1 cellular context compared by ENCODE assay signal in the genomic region with DNA sequence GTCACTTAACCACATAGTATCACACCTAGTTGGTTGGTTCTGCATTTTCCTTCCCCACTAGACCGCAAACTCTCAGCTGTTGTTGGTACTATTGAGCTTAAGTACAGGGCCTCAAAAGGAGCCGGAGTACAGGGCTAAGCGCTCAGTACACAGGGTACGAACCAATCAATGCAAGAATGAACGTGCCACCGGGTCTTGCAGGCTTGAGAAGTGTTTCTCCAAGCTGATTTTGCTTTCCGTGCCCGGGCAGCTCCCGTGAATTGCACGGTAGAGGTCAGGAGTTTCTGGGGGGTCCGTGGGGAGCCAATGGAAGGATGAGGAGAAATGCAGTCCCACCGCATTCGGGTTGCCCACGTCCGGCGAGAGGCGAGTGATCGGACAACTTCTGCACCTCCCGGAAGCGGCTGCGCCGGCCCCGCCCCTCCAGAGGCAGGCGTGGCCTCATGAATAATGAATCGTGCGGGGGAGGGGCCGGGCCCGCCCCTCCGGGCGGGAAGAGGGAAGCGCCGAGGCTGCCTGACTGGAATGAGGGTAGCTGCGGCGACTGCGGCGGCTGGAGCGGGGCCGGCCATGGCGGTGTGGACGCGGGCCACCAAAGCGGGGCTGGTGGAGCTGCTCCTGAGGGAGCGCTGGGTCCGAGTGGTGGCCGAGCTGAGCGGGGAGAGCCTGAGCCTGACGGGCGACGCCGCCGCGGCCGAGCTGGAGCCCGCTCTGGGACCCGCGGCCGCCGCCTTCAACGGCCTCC.
TF ChIP-seq lines count a peak whose summit lies in the region.

A gene (plus strand): TSS at position 523 of the 745 bp plus-strand sequence. CDS start 3 bp downstream, at position 526.

TF ChIP-seq in HepG2, 621 proteins besides CTCF, POLR2A, EP300 and RAD21 (continued from another document and continues in another):
- TF ChIP-seq ZNF354B (CRISPR knock-in tag; IDR thresholded peaks at IDR 0.05) (no peak), ZFP36L2 (CRISPR knock-in tag; IDR thresholded peaks at IDR 0.05) (no peak), ZNF660 (CRISPR knock-in tag; IDR thresholded peaks at IDR 0.05; ENCODE audit: borderline replicate concordance, low read depth) (no peak), ZNF263 (CRISPR knock-in tag; IDR thresholded peaks at IDR 0.05) (no peak), BCL6 (CRISPR knock-in tag; IDR thresholded peaks at IDR 0.05) (no peak; the same call in 1 of the 2 replicates), ZSCAN21 (CRISPR knock-in tag; IDR thresholded peaks at IDR 0.05; ENCODE audit: borderline replicate concordance) (no peak), KLF6 (CRISPR knock-in tag; IDR thresholded peaks at IDR 0.05) (0 out of 2 replicates have a peak, but pooled peaks have one; percentile 74), KDM1A (CRISPR knock-in tag; IDR thresholded peaks at IDR 0.05) (no peak), ZNF709 (CRISPR knock-in tag; IDR thresholded peaks at IDR 0.05) (peak; percentile 84; the same call in 1 of the 2 replicates), CCAR2 (optimal IDR thresholded peaks at IDR 0.05; ENCODE audit: low read depth, low read length) (no peak), SUZ12 (IDR thresholded peaks at IDR 0.05; ENCODE audit: low read depth, low read length) (no peak), ZNF224 (CRISPR knock-in tag; IDR thresholded peaks at IDR 0.05) (peak; percentile 92; the same call in 1 of the 2 replicates), PHF21A (CRISPR knock-in tag; IDR thresholded peaks at IDR 0.05) (peak; percentile 71; the same call in 1 of the 2 replicates), AHR (CRISPR knock-in tag; IDR thresholded peaks at IDR 0.05) (peak; percentile 46; the same call in 1 of the 2 replicates), ZNF780A (CRISPR knock-in tag; IDR thresholded peaks at IDR 0.05) (peak; percentile 72; the same call in 1 of the 2 replicates), ZNF619 (CRISPR knock-in tag; IDR thresholded peaks at IDR 0.05) (peak; percentile 97), KDM5A (IDR thresholded peaks at IDR 0.05; ENCODE audit: borderline replicate concordance, low read length) (peak; percentile 65; the same call in 1 of the 2 replicates), KLF9 (CRISPR knock-in tag; IDR thresholded peaks at IDR 0.05; ENCODE audit: low read depth) (peak; percentile 68; the same call in 1 of the 2 replicates), ZBTB8A (CRISPR knock-in tag; IDR thresholded peaks at IDR 0.05; ENCODE audit: borderline replicate concordance, low read depth) (peak; percentile 42; the same call in 1 of the 2 replicates), ZNF33A (CRISPR knock-in tag; IDR thresholded peaks at IDR 0.05; ENCODE audit: borderline replicate concordance) (no peak), ZNF232 (CRISPR knock-in tag; IDR thresholded peaks at IDR 0.05; ENCODE audit: borderline replicate concordance) (no peak; the same call in 1 of the 2 replicates), FOSL2 (CRISPR knock-in tag; IDR thresholded peaks at IDR 0.05) (peak; percentile 58; the same call in 1 of the 2 replicates), ZSCAN20 (CRISPR knock-in tag; IDR thresholded peaks at IDR 0.05; ENCODE audit: borderline replicate concordance) (peak; percentile 92), TRIM24 (CRISPR knock-in tag; IDR thresholded peaks at IDR 0.05) (no peak), KLF16 (CRISPR knock-in tag; IDR thresholded peaks at IDR 0.05) (peak in 1 of 2 experiments; percentile 58; a peak in 2 of 4 replicates), ZNF790 (CRISPR knock-in tag; IDR thresholded peaks at IDR 0.05; ENCODE audit: borderline replicate concordance) (no peak), RELA (CRISPR knock-in tag; IDR thresholded peaks at IDR 0.05) (0 out of 2 replicates have a peak, but pooled peaks have one; percentile 18)
- TF ChIP-seq, protein P1, sequence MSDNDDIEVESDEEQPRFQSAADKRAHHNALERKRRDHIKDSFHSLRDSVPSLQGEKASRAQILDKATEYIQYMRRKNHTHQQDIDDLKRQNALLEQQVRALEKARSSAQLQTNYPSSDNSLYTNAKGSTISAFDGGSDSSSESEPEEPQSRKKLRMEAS (IDR thresholded peaks at IDR 0.05), result peak; percentile 62; the same call in 1 of the 2 replicates
- TF ChIP-seq, protein P2, sequence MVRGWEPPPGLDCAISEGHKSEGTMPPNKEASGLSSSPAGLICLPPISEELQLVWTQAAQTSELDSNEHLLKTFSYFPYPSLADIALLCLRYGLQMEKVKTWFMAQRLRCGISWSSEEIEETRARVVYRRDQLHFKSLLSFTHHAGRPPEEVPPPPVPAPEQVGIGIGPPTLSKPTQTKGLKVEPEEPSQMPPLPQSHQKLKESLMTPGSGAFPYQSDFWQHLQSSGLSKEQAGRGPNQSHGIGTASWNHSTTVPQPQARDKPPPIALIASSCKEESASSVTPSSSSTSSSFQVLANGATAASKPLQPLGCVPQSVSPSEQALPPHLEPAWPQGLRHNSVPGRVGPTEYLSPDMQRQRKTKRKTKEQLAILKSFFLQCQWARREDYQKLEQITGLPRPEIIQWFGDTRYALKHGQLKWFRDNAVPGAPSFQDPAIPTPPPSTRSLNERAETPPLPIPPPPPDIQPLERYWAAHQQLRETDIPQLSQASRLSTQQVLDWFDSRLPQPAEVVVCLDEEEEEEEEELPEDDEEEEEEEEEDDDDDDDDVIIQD (CRISPR knock-in tag; IDR thresholded peaks at IDR 0.05; ENCODE audit: low read depth), result 0 out of 2 replicates have a peak, but pooled peaks have one; percentile 23
- TF ChIP-seq, protein P3, sequence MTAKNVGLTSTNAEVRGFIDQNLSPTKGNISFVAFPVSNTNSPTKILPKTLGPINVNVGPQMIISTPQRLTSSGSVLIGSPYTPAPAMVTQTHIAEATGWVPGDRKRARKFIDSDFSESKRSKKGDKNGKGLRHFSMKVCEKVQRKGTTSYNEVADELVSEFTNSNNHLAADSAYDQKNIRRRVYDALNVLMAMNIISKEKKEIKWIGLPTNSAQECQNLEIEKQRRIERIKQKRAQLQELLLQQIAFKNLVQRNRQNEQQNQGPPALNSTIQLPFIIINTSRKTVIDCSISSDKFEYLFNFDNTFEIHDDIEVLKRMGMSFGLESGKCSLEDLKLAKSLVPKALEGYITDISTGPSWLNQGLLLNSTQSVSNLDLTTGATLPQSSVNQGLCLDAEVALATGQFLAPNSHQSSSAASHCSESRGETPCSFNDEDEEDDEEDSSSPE (CRISPR knock-in tag; IDR thresholded peaks at IDR 0.05), result peak; percentile 88
- TF ChIP-seq, protein P4, sequence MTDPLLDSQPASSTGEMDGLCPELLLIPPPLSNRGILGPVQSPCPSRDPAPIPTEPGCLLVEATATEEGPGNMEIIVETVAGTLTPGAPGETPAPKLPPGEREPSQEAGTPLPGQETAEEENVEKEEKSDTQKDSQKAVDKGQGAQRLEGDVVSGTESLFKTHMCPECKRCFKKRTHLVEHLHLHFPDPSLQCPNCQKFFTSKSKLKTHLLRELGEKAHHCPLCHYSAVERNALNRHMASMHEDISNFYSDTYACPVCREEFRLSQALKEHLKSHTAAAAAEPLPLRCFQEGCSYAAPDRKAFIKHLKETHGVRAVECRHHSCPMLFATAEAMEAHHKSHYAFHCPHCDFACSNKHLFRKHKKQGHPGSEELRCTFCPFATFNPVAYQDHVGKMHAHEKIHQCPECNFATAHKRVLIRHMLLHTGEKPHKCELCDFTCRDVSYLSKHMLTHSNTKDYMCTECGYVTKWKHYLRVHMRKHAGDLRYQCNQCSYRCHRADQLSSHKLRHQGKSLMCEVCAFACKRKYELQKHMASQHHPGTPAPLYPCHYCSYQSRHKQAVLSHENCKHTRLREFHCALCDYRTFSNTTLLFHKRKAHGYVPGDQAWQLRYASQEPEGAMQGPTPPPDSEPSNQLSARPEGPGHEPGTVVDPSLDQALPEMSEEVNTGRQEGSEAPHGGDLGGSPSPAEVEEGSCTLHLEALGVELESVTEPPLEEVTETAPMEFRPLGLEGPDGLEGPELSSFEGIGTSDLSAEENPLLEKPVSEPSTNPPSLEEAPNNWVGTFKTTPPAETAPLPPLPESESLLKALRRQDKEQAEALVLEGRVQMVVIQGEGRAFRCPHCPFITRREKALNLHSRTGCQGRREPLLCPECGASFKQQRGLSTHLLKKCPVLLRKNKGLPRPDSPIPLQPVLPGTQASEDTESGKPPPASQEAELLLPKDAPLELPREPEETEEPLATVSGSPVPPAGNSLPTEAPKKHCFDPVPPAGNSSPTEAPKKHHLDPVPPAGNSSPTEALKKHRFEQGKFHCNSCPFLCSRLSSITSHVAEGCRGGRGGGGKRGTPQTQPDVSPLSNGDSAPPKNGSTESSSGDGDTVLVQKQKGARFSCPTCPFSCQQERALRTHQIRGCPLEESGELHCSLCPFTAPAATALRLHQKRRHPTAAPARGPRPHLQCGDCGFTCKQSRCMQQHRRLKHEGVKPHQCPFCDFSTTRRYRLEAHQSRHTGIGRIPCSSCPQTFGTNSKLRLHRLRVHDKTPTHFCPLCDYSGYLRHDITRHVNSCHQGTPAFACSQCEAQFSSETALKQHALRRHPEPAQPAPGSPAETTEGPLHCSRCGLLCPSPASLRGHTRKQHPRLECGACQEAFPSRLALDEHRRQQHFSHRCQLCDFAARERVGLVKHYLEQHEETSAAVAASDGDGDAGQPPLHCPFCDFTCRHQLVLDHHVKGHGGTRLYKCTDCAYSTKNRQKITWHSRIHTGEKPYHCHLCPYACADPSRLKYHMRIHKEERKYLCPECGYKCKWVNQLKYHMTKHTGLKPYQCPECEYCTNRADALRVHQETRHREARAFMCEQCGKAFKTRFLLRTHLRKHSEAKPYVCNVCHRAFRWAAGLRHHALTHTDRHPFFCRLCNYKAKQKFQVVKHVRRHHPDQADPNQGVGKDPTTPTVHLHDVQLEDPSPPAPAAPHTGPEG (CRISPR knock-in tag; IDR thresholded peaks at IDR 0.05), result 0 out of 2 replicates have a peak, but pooled peaks have one; percentile 51
- TF ChIP-seq, protein P5, sequence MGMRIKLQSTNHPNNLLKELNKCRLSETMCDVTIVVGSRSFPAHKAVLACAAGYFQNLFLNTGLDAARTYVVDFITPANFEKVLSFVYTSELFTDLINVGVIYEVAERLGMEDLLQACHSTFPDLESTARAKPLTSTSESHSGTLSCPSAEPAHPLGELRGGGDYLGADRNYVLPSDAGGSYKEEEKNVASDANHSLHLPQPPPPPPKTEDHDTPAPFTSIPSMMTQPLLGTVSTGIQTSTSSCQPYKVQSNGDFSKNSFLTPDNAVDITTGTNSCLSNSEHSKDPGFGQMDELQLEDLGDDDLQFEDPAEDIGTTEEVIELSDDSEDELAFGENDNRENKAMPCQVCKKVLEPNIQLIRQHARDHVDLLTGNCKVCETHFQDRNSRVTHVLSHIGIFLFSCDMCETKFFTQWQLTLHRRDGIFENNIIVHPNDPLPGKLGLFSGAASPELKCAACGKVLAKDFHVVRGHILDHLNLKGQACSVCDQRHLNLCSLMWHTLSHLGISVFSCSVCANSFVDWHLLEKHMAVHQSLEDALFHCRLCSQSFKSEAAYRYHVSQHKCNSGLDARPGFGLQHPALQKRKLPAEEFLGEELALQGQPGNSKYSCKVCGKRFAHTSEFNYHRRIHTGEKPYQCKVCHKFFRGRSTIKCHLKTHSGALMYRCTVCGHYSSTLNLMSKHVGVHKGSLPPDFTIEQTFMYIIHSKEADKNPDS (CRISPR knock-in tag; IDR thresholded peaks at IDR 0.05), result peak; percentile 28
- TF ChIP-seq, protein P6, sequence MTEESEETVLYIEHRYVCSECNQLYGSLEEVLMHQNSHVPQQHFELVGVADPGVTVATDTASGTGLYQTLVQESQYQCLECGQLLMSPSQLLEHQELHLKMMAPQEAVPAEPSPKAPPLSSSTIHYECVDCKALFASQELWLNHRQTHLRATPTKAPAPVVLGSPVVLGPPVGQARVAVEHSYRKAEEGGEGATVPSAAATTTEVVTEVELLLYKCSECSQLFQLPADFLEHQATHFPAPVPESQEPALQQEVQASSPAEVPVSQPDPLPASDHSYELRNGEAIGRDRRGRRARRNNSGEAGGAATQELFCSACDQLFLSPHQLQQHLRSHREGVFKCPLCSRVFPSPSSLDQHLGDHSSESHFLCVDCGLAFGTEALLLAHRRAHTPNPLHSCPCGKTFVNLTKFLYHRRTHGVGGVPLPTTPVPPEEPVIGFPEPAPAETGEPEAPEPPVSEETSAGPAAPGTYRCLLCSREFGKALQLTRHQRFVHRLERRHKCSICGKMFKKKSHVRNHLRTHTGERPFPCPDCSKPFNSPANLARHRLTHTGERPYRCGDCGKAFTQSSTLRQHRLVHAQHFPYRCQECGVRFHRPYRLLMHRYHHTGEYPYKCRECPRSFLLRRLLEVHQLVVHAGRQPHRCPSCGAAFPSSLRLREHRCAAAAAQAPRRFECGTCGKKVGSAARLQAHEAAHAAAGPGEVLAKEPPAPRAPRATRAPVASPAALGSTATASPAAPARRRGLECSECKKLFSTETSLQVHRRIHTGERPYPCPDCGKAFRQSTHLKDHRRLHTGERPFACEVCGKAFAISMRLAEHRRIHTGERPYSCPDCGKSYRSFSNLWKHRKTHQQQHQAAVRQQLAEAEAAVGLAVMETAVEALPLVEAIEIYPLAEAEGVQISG (CRISPR knock-in tag; IDR thresholded peaks at IDR 0.05), result no peak; the same call in none of the 2 replicates
- TF ChIP-seq, protein P7, sequence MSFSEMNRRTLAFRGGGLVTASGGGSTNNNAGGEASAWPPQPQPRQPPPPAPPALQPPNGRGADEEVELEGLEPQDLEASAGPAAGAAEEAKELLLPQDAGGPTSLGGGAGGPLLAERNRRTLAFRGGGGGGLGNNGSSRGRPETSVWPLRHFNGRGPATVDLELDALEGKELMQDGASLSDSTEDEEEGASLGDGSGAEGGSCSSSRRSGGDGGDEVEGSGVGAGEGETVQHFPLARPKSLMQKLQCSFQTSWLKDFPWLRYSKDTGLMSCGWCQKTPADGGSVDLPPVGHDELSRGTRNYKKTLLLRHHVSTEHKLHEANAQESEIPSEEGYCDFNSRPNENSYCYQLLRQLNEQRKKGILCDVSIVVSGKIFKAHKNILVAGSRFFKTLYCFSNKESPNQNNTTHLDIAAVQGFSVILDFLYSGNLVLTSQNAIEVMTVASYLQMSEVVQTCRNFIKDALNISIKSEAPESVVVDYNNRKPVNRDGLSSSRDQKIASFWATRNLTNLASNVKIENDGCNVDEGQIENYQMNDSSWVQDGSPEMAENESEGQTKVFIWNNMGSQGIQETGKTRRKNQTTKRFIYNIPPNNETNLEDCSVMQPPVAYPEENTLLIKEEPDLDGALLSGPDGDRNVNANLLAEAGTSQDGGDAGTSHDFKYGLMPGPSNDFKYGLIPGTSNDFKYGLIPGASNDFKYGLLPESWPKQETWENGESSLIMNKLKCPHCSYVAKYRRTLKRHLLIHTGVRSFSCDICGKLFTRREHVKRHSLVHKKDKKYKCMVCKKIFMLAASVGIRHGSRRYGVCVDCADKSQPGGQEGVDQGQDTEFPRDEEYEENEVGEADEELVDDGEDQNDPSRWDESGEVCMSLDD (CRISPR knock-in tag; IDR thresholded peaks at IDR 0.05; ENCODE audit: borderline replicate concordance), result no peak
